In genomic region chr13:110264685-110265275, GRCh38 we compare ENCODE assay signal across 2 cellular contexts.
TF ChIP-seq lines count a peak whose summit lies in the region.

No MANE protein-coding gene starts in this region.

TF ChIP-seq in HEK293, 187 proteins besides CTCF, POLR2A, EP300 and RAD21:
- TF ChIP-seq PRDM1 (tag by site-specific recombination; IDR thresholded peaks at IDR 0.05) (peak; percentile 25; the same call in 1 of the 2 replicates), IKZF3 (tag by site-specific recombination; IDR thresholded peaks at IDR 0.05) (no peak)

TF ChIP-seq in H1, 55 proteins besides CTCF, POLR2A, EP300 and RAD21:
- TF ChIP-seq CHD2 (IDR thresholded peaks at IDR 0.05; ENCODE audit: low read length) = no peak
- TF ChIP-seq USF2 (IDR thresholded peaks at IDR 0.05; ENCODE audit: low read length) = no peak
- no peak for TF ChIP-seq NRF1 (IDR thresholded peaks at IDR 0.05; ENCODE audit: low read depth, low read length)
- TF ChIP-seq SAP30 (IDR thresholded peaks at IDR 0.05; ENCODE audit: insufficient read depth, insufficient replicate concordance, low read length) = no peak
- no peak for TF ChIP-seq JUN (IDR thresholded peaks at IDR 0.05; ENCODE audit: low read depth, low read length)
- no peak for TF ChIP-seq SIN3A (conservative IDR thresholded peaks at IDR 0.05 in 1 of 2, IDR thresholded peaks at IDR 0.05 in 1 of 2; ENCODE audit: low read depth in 1 of 2, low read length in 2 of 2)
- TF ChIP-seq RNF2 (IDR thresholded peaks at IDR 0.05; ENCODE audit: borderline replicate concordance, low read depth, low read length, missing control alignments, poor library complexity, severe bottlenecking) = no peak
- no peak for TF ChIP-seq HDAC2 (IDR thresholded peaks at IDR 0.05; ENCODE audit: borderline replicate concordance in 1 of 2, low read depth in 2 of 2, low read length in 2 of 2)
- no peak for TF ChIP-seq RFX5 (IDR thresholded peaks at IDR 0.05; ENCODE audit: borderline replicate concordance, low read depth, low read length)
